Comparison of ENCODE assay signal across 1 cellular context in genomic region chr15:40239671-40240618, GRCh38.
TF ChIP-seq lines count a peak whose summit lies in the region.

No MANE protein-coding gene starts in this region.

TF ChIP-seq in H1, 55 proteins besides CTCF, POLR2A, EP300 and RAD21:
- TF ChIP-seq CTBP2 (IDR thresholded peaks at IDR 0.05; ENCODE audit: borderline replicate concordance, insufficient read depth, insufficient read length, low read length): no peak
- TF ChIP-seq POLR2AphosphoS5 (IDR thresholded peaks at IDR 0.05; ENCODE audit: low read depth, low read length): no peak
- TF ChIP-seq TAF7 (optimal IDR thresholded peaks at IDR 0.05; ENCODE audit: borderline replicate concordance, low read depth, low read length): no peak
- no peak for TF ChIP-seq TAF1 (IDR thresholded peaks at IDR 0.05; ENCODE audit: low read depth, low read length)
- TF ChIP-seq ASH2L (IDR thresholded peaks at IDR 0.05; ENCODE audit: low read length): no peak
- no peak for TF ChIP-seq CHD7 (IDR thresholded peaks at IDR 0.05; ENCODE audit: insufficient replicate concordance, low read length)
- TF ChIP-seq JUN (IDR thresholded peaks at IDR 0.05; ENCODE audit: low read depth, low read length): no peak
TF ChIP-seq in H1: peak in this region for 0.
